In the genomic region with DNA sequence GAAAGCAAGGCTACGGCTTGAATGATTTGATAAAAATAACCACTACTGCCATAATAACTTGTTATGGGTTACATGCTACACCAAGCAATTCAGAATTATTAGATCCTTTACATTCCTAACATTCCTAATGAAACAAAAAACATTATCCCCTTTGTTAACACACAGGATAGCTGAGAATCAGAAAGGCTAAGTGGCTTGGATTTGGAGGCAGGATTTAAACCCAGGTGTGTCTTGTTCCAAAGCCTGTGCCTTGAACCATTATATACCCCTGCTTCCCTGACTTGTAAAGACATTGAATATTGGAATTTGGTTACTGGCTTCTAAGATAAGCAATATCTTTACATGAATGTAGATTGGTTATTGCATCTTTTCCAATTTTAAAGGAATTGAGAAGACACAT, we compare ENCODE assay signal across 23 cellular contexts.
DNase-seq lines count a peak whose midpoint lies in the region; ATAC-seq and TF ChIP-seq lines count a peak whose summit lies in the region.
"Had no signal": no experiment of that assay in that cellular context is flagged by ENCODE, and none has a peak within 500 bp of the region (broad histone marks: within the 10 kb centered on the region; RNA-seq: fewer than 3 reads in every experiment).

No MANE protein-coding gene starts in this region.

- intact Hi-C loops in PC-9 (cut with micrococcal nuclease; ENCODE audit: unreplicated experiment), result loop anchor here (1.0 to 5.0 kb wide), 2 partner anchors 302 to 1154 kb away; no protein-coding TSS in a partner anchor
- intact Hi-C loops in psoas muscle (cut with DNase I), result loop anchor here in 1 of 2 donors (5.0 kb wide), 1 partner anchor 334 kb away; no protein-coding TSS in a partner anchor
- intact Hi-C loops in head of caudate nucleus (cut with DNase I), result loop anchor here (10.0 kb wide), 1 partner anchor 102 kb away; no protein-coding TSS in a partner anchor

- peak overlapping the region; percentile 49; the same call in 1 of the 2 replicates for H2AFZ ChIP-seq in PC-9
- no peak overlapping the region for H2AFZ ChIP-seq in neural progenitor cell (replicated peaks)
- H2AFZ ChIP-seq: GM23248 had no signal

- no peak overlapping the region for H3K4me3 Mint-ChIP-seq in endodermal cell
- H3K4me3 Mint-ChIP-seq in neural progenitor cell, result no peak overlapping the region
- H3K4me3 Mint-ChIP-seq: CD4-positive, alpha-beta memory T cell had no signal

- H3K27ac ChIP-seq in HUES48 (ENCODE audit: low read depth, low read length) (no peak overlapping the region), PC-9 (no peak overlapping the region), endodermal cell (ENCODE audit: low read depth, low read length) (peak overlapping the region; percentile 46), neural progenitor cell (no peak overlapping the region), psoas muscle (no peak overlapping the region)
- H3K27ac ChIP-seq: GM23248, SJSA1 had no signal

- H4K20me1 ChIP-seq in PC-9 (ENCODE audit: insufficient read depth), result no peaks in the 10 kb centered on the region
- no peaks in the 10 kb centered on the region for H4K20me1 ChIP-seq in neural progenitor cell (ENCODE audit: low read depth)

- H3K9me3 Mint-ChIP-seq in endodermal cell, result no peaks in the 10 kb centered on the region
- H3K9me3 Mint-ChIP-seq in neural progenitor cell, result no peaks in the 10 kb centered on the region

- BruUV-seq in PC-9 (replicated peaks; lab: Mats Ljungman, UMichigan), result no TSS peak

- DNase-seq in PC-9 (no peak), endodermal cell (no peak), neural progenitor cell (ENCODE audit: low spot score) (peak; percentile 45), psoas muscle (no peak), iPS-NIHi11 (ENCODE audit: low spot score) (no peak), head of caudate nucleus (no peak)
- DNase-seq: C1 segment of cervical spinal cord; CD4-positive, alpha-beta memory T cell; COR-L47; GM23248; KBM-7; MG63; NCI-H1105 treated with DMSO at 0.1 percent for 48 hours; NCI-H146; NCI-H1930; NCI-H446 treated with DMSO at 0.1 percent for 48 hours; NK-92 treated with Interleukin-12 subunit alpha and Interleukin-12 subunit beta, amount 100 ng/mL, for 24 hours; PC-3; Right ventricle myocardium superior; RPMI8226 had no signal

- H3F3A ChIP-seq in PC-9 (ENCODE audit: insufficient read depth, low read depth) (no peaks in the 10 kb centered on the region), neural progenitor cell (ENCODE audit: low read depth) (peaks cover 13% of the 10 kb centered on the region)

- H3K9ac ChIP-seq in HUES48 (ENCODE audit: low read depth, low read length) (peak overlapping the region; percentile 5; the same call in 1 of the 2 replicates), endodermal cell (ENCODE audit: extremely low read depth, low read length, poor library complexity, severe bottlenecking) (no peak overlapping the region), neural progenitor cell (no peak overlapping the region)
- H3K9ac ChIP-seq: GM23248 had no signal

- POLR2A ChIA-PET in PC-9 (lab: Charles Lee; ENCODE audit: unreplicated experiment), result no interaction called here

- H3K4me3 ChIP-seq in HUES48 (ENCODE audit: low read depth, low read length), result no peak overlapping the region
- H3K4me3 ChIP-seq in PC-9, result no peak overlapping the region
- H3K4me3 ChIP-seq in endodermal cell (ENCODE audit: low read length), result no peak overlapping the region
- H3K4me3 ChIP-seq in neural progenitor cell, result no peak overlapping the region
- no peak overlapping the region for H3K4me3 ChIP-seq in psoas muscle
- H3K4me3 ChIP-seq: GM23248, MG63, SJSA1 had no signal

- H3K27me3 ChIP-seq in HUES48 (ENCODE audit: control insufficient read depth, insufficient read depth, low read length) (no peaks in the 10 kb centered on the region), PC-9 (ENCODE audit: insufficient read depth, low read depth) (no peaks in the 10 kb centered on the region), endodermal cell (ENCODE audit: control insufficient read depth, insufficient read depth, low read length, poor library complexity, severe bottlenecking) (no peaks in the 10 kb centered on the region), neural progenitor cell (no peaks in the 10 kb centered on the region), psoas muscle (ENCODE audit: insufficient read depth in 3 of 3, low read length in 2 of 3) (no peaks in the 10 kb centered on the region)
- H3K27me3 ChIP-seq: SJSA1 had no signal

- H3K79me2 ChIP-seq in PC-9 (ENCODE audit: low read depth) (no peaks in the 10 kb centered on the region), neural progenitor cell (ENCODE audit: low read depth) (no peaks in the 10 kb centered on the region)

- H3K9me3 ChIP-seq in HUES48 (ENCODE audit: control insufficient read depth, insufficient read depth, low read length), result no peaks in the 10 kb centered on the region
- H3K9me3 ChIP-seq in PC-9 (ENCODE audit: insufficient read depth, low read depth), result no peaks in the 10 kb centered on the region
- no peaks in the 10 kb centered on the region for H3K9me3 ChIP-seq in endodermal cell (ENCODE audit: control insufficient read depth, low read length)
- H3K9me3 ChIP-seq in neural progenitor cell (ENCODE audit: low read depth), result no peaks in the 10 kb centered on the region
- no peaks in the 10 kb centered on the region for H3K9me3 ChIP-seq in psoas muscle
- H3K9me3 ChIP-seq: MG63, SJSA1 had no signal

- no peak overlapping the region for H3K27ac Mint-ChIP-seq in endodermal cell
- H3K27ac Mint-ChIP-seq in neural progenitor cell, result no peak overlapping the region
- H3K27ac Mint-ChIP-seq: CD4-positive, alpha-beta memory T cell had no signal

- CTCF ChIA-PET in PC-9 (lab: Charles Lee), result no interaction called here

- peaks cover 42% of the 10 kb centered on the region for H3K4me1 ChIP-seq in HUES48 (ENCODE audit: control insufficient read depth, insufficient read depth, low read length)
- no peaks in the 10 kb centered on the region for H3K4me1 ChIP-seq in PC-9 (replicated peaks; ENCODE audit: insufficient read depth)
- H3K4me1 ChIP-seq in endodermal cell (ENCODE audit: control insufficient read depth, insufficient read depth, low read length), result peaks cover 10% of the 10 kb centered on the region
- H3K4me1 ChIP-seq in neural progenitor cell, result peaks cover 40% of the 10 kb centered on the region
- no peaks in the 10 kb centered on the region for H3K4me1 ChIP-seq in psoas muscle
- H3K4me1 ChIP-seq: SJSA1 had no signal

- H3K4me2 ChIP-seq in PC-9 (no peak overlapping the region), neural progenitor cell (peak overlapping the region; percentile 25)

- H3K9me2 ChIP-seq in PC-9 (ENCODE audit: insufficient read depth), result no peaks in the 10 kb centered on the region

- H3K36me3 ChIP-seq in HUES48 (ENCODE audit: control insufficient read depth, insufficient read depth, low read length) (no peaks in the 10 kb centered on the region), PC-9 (ENCODE audit: low read depth) (no peaks in the 10 kb centered on the region), endodermal cell (ENCODE audit: control insufficient read depth, insufficient read depth, low read length) (no peaks in the 10 kb centered on the region), neural progenitor cell (no peaks in the 10 kb centered on the region), psoas muscle (ENCODE audit: insufficient read depth in 1 of 2, low read depth in 1 of 2) (no peaks in the 10 kb centered on the region)
- H3K36me3 ChIP-seq: MG63, SJSA1 had no signal

- TF ChIP-seq CTCF in PC-9 (conservative IDR thresholded peaks at IDR 0.05) (no peak), endodermal cell (conservative IDR thresholded peaks at IDR 0.05) (no peak), neural progenitor cell (IDR thresholded peaks at IDR 0.05) (no peak), psoas muscle (IDR thresholded peaks at IDR 0.05) (no peak)

- peaks cover 15% of the 10 kb centered on the region for H3K4me1 Mint-ChIP-seq in endodermal cell
- peaks cover 20% of the 10 kb centered on the region for H3K4me1 Mint-ChIP-seq in neural progenitor cell
- H3K4me1 Mint-ChIP-seq: CD4-positive, alpha-beta memory T cell had no signal

- 89% methylated on average over 1 of the region's 1 CpG; no CpG with 5 or more reads in 1 of the 2 experiments for WGBS in endodermal cell (ENCODE audit: insufficient coverage in 1 of 2, insufficient read length in 1 of 2), 2 experiments
- WGBS in psoas muscle, 3 donors, result 63 to 78% (median 67%) methylated on average over 1 of the region's 1 CpG

- H3K27me3 Mint-ChIP-seq in endodermal cell (ENCODE audit: insufficient read depth) (peaks cover 9% of the 10 kb centered on the region), neural progenitor cell (ENCODE audit: insufficient read depth, low read depth) (no peaks in the 10 kb centered on the region)
- H3K27me3 Mint-ChIP-seq: CD4-positive, alpha-beta memory T cell had no signal

- ATAC-seq in psoas muscle, result no peak
- ATAC-seq: HCT116, PC-3 had no signal

- H3K36me3 Mint-ChIP-seq in endodermal cell (ENCODE audit: low read depth), result no peaks in the 10 kb centered on the region
- H3K36me3 Mint-ChIP-seq in neural progenitor cell, result no peaks in the 10 kb centered on the region
- H3K36me3 Mint-ChIP-seq: CD4-positive, alpha-beta memory T cell had no signal
